Comparison of ENCODE assay signal across 8 cellular contexts in the genomic region with DNA sequence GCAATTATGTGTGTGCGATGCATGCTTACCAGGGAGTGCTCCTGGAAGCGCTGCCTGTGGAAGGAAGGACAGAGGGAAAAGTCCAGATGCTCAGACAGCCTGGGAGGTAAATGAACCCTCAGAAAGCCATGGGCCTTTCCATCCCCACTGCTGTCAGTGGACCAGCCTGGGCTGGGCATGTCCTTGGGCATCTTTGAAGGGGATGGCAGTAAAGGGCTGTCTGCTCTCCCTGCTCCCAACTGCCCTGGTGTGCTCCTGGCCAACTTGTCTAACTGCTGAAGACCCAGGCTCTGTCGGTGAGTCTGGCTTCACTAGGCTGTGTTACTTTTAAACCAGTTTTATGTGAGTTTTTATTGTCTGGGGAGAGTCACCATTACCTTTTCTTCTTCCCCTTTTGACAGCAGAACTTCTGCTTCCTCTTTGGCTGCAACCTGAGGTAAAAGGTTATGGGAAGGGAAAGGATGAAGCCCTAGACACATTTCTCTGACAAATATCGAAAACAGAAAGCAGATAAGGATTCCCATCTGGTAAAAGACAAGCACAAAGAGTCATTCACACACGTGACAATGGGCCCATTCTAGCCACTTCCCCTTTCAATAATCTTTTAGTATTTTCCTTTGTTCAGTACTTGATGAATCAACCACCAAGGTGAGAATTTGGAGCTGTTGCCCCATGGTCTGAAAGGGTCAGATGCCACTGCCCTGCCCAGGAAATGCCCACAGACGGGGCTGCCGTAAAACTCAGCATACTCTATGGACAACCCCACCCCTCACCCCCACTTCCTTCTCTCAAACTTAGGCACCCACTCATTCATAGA. TPM values are rescaled to one million over a fixed set of nuclear protein-coding genes. Genes with fewer than 3 reads are reported as not detected.
DNase-seq lines count a peak whose midpoint lies in the region; ATAC-seq, FAIRE-seq and TF ChIP-seq lines count a peak whose summit lies in the region.

No MANE protein-coding gene starts in this region.

- H3K4me1 ChIP-seq in neuronal stem cell (ENCODE audit: control insufficient read depth in 2 of 2, insufficient read depth in 1 of 2, low read depth in 1 of 2, low read length in 2 of 2), result no peaks in the 10 kb centered on the region
- H3K4me1 ChIP-seq in ascending aorta, result no peaks in the 10 kb centered on the region
- H3K4me1 ChIP-seq in A673 (ENCODE audit: insufficient read depth, low read length, poor library complexity, severe bottlenecking), result no peaks in the 10 kb centered on the region

- TF ChIP-seq CTCF in ascending aorta (IDR thresholded peaks at IDR 0.05) (no peak), A673 (conservative IDR thresholded peaks at IDR 0.05; ENCODE audit: low read depth, low read length) (no peak)

- no peak overlapping the region for H3K4me3 ChIP-seq in neuronal stem cell (ENCODE audit: low read length in 2 of 2)
- H3K4me3 ChIP-seq in ascending aorta, result no peak overlapping the region
- H3K4me3 ChIP-seq in A673 (ENCODE audit: low read depth, low read length, poor library complexity, severe bottlenecking), result no peak overlapping the region

- no peak overlapping the region for H3K23ac ChIP-seq in neuronal stem cell (ENCODE audit: low read depth, low read length, poor library complexity)

- no peak overlapping the region for H3K9ac ChIP-seq in neuronal stem cell (ENCODE audit: low read depth, low read length, poor library complexity)

- no peak overlapping the region for H2BK120ac ChIP-seq in neuronal stem cell (ENCODE audit: low read depth, low read length)

- intact Hi-C loops in ascending aorta (cut with DNase I) (loop anchor here (10.0 kb wide), 1 partner anchor 353 kb away; no protein-coding TSS in a partner anchor), A673 (cut with micrococcal nuclease; ENCODE audit: unreplicated experiment) (no loop called here)

- H3K79me1 ChIP-seq in neuronal stem cell (ENCODE audit: low read depth, low read length), result no peaks in the 10 kb centered on the region

- FAIRE-seq in GM19239 (lab: Jason Lieb, UNC), result peak; percentile 98

- peak; percentile 43 for DNase-seq in GM19239 (ENCODE audit: insufficient read length, low spot score)
- DNase-seq in OCI-M1 (lab: John Stamatoyannopoulos, UW), result peak; percentile 89
- no peak for DNase-seq in neuronal stem cell (ENCODE audit: low spot score)
- no peak for DNase-seq in D341Med (ENCODE audit: low spot score)
- DNase-seq in HK-2 (ENCODE audit: unreplicated experiment), result no peak
- no peak for DNase-seq in ascending aorta (ENCODE audit: low spot score in 2 of 2)
- no peak for DNase-seq in A673 (ENCODE audit: low spot score)

- CTCF ChIA-PET in A673 (lab: Charles Lee), result no interaction called here

- H3K27ac ChIP-seq in neuronal stem cell (replicated peaks; ENCODE audit: low read length) (no peak overlapping the region), ascending aorta (no peak overlapping the region), A673 (ENCODE audit: low read depth, low read length, poor library complexity, severe bottlenecking) (no peak overlapping the region)

- no peak overlapping the region for H3K14ac ChIP-seq in neuronal stem cell (ENCODE audit: low read length)

- no peaks in the 10 kb centered on the region for H3K27me3 ChIP-seq in neuronal stem cell (ENCODE audit: control insufficient read depth in 3 of 3, insufficient read depth in 3 of 3, low read depth in 1 of 3, low read length in 3 of 3)
- no peaks in the 10 kb centered on the region for H3K27me3 ChIP-seq in ascending aorta
- no peaks in the 10 kb centered on the region for H3K27me3 ChIP-seq in A673 (replicated peaks; ENCODE audit: insufficient read depth, low read depth, low read length, poor library complexity)

- H3K4me2 ChIP-seq in neuronal stem cell (ENCODE audit: insufficient read depth, low read length, poor library complexity, severe bottlenecking), result no peak overlapping the region

- H2AFZ ChIP-seq in neuronal stem cell (ENCODE audit: low read length), result no peak overlapping the region

- H2BK12ac ChIP-seq in neuronal stem cell (ENCODE audit: low read length), result no peak overlapping the region

- H2BK15ac ChIP-seq in neuronal stem cell (ENCODE audit: low read length), result no peak overlapping the region

- no CpG with 5 or more reads among the region's 7 CpGs for WGBS in neuronal stem cell (ENCODE audit: extremely low coverage in 2 of 2, insufficient read length in 2 of 2, insufficient replicate concordance in 1 of 2), 2 donors

- no peak overlapping the region for H3K4ac ChIP-seq in neuronal stem cell (ENCODE audit: low read length)

- peak; percentile 91 for ATAC-seq in HG02973 (IDR thresholded peaks at IDR 0.05; ENCODE audit: unreplicated experiment)

- BruUV-seq in A673 (replicated peaks; lab: Mats Ljungman, UMichigan), result no TSS peak

- peak overlapping the region; percentile 5 for H3K18ac ChIP-seq in neuronal stem cell (ENCODE audit: low read length)

- no peaks in the 10 kb centered on the region for H3K9me3 ChIP-seq in neuronal stem cell (replicated peaks in 1 of 2; ENCODE audit: control insufficient read depth in 2 of 2, insufficient read depth in 1 of 2, low read depth in 1 of 2, low read length in 2 of 2)
- no peaks in the 10 kb centered on the region for H3K9me3 ChIP-seq in ascending aorta
- H3K9me3 ChIP-seq in A673 (ENCODE audit: low read depth, low read length, poor library complexity, severe bottlenecking), result no peaks in the 10 kb centered on the region

- no peak overlapping the region for H4K8ac ChIP-seq in neuronal stem cell (ENCODE audit: low read depth, low read length)

- no peak overlapping the region for H2AK5ac ChIP-seq in neuronal stem cell (ENCODE audit: low read depth, low read length)

- H2BK5ac ChIP-seq in neuronal stem cell (ENCODE audit: low read length), result no peak overlapping the region

- POLR2A ChIA-PET in A673 (lab: Charles Lee; ENCODE audit: low non-redundant PET), result interaction anchor here (0.7 kb wide), 1 partner anchor 300 kb away, joined by 3 read pairs; no protein-coding TSS in a partner anchor

- no peaks in the 10 kb centered on the region for H3K36me3 ChIP-seq in neuronal stem cell (replicated peaks in 1 of 2; ENCODE audit: control insufficient read depth in 2 of 2, insufficient read depth in 2 of 2, low read length in 2 of 2)
- H3K36me3 ChIP-seq in ascending aorta, result no peaks in the 10 kb centered on the region
- H3K36me3 ChIP-seq in A673 (ENCODE audit: insufficient read depth, low read length, poor library complexity, severe bottlenecking), result no peaks in the 10 kb centered on the region

- no peak overlapping the region for H4K91ac ChIP-seq in neuronal stem cell (ENCODE audit: low read depth, low read length, poor library complexity)

RNA-seq across cellular contexts. Expression of gene PIK3AP1, which starts 27.6 kb away (rescaled TPM):
- 0.68 TPM for polyA plus RNA-seq in neuronal stem cell (2013, experiment 1 of 2)
- 0.73 TPM for polyA plus RNA-seq in neuronal stem cell (2013, experiment 2 of 2)
- total RNA-seq in ascending aorta (5.9 TPM), A673 (2021) (0.24 and 0.37 TPM in 2 replicates)

Comparison
In these comparisons a context has a peak if more than half of its experiments do, and no peak if none do; other contexts are left out.
1. DNase-seq: peak in GM19239 (single experiment) and OCI-M1 (single experiment); none in neuronal stem cell (single experiment), D341Med (single experiment), HK-2 (single experiment), ascending aorta (0 of 2) and A673 (single experiment).